8 cellular contexts compared by ENCODE assay signal in the genomic region with DNA sequence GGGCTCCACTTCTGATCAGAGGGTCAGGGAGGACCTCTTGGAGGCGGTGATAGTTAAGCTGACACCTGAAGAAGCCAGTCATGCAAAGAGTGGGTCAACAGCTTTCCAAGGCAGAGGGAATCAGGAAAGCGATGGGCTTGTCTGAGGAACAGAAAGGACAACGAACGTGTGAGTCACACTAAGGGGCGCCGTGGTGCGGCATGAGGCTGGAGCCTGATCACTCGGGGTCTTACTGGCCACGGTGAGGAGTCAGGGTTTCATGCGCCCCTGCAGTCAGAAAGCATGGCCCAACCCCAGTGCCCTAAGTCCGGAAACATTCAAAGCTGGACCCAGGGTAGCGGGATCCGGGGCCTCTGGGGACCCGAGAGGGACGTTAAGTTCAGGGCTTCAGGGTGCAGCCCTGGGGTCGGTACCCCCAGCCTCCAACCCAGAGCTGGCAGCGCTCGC. TPM values are rescaled to one million over a fixed set of nuclear protein-coding genes. Genes with fewer than 3 reads are reported as not detected.
DNase-seq lines count a peak whose midpoint lies in the region; ATAC-seq and TF ChIP-seq lines count a peak whose summit lies in the region.

No MANE protein-coding gene starts in this region.

- no peak for TF ChIP-seq RAD21 in liver (IDR thresholded peaks at IDR 0.05)

- H3K36me3 ChIP-seq in liver (ENCODE audit: control insufficient read depth in 4 of 4, insufficient read depth in 3 of 4, low read depth in 1 of 4, low read length in 3 of 4) = no peaks in the 10 kb centered on the region
- no peaks in the 10 kb centered on the region for H3K36me3 ChIP-seq in transverse colon

- H3K27me3 ChIP-seq in liver (ENCODE audit: control insufficient read depth in 4 of 4, insufficient read depth in 4 of 4, low read length in 3 of 4) (peaks cover 0 to 9% (median 2%) of the 10 kb centered on the region in 4 donors), transverse colon (peaks cover 60% of the 10 kb centered on the region)

- no peak for TF ChIP-seq CTCF in liver (IDR thresholded peaks at IDR 0.05; ENCODE audit: low read depth, low read length, missing input control)
- TF ChIP-seq CTCF in transverse colon (IDR thresholded peaks at IDR 0.05) = no peak

- peak; percentile 18 for DNase-seq in EH (ENCODE audit: low read depth)
- DNase-seq in HK-2 (ENCODE audit: unreplicated experiment) = peak; percentile 44
- peak; percentile 24 for DNase-seq in astrocyte of the hippocampus (ENCODE audit: low read depth, low spot score)
- DNase-seq in transverse colon = no peak
- no peak for DNase-seq in NCI-H2107 treated with DMSO at 0.1 percent for 48 hours (lab: John Stamatoyannopoulos, UW; ENCODE audit: unreplicated experiment)

- peak overlapping the region in 2 of 3 donors; percentile 14 to 38 for H3K4me3 ChIP-seq in liver (ENCODE audit: low read depth in 1 of 3, low read length in 3 of 3)
- H3K4me3 ChIP-seq in transverse colon = peak overlapping the region; percentile 9 to 55 (median 24)

- no peak for TF ChIP-seq EP300 in transverse colon (IDR thresholded peaks at IDR 0.05; ENCODE audit: low read depth)

- no peak for TF ChIP-seq POLR2A in transverse colon (IDR thresholded peaks at IDR 0.05)

- no peak overlapping the region for H3K9ac ChIP-seq in liver (ENCODE audit: low read depth in 1 of 2, low read length in 2 of 2)

- intact Hi-C loops in transverse colon (cut with DNase I; ENCODE audit: low total_unique reads) = no loop called here

- in situ Hi-C loops in transverse colon (cut with MboI; ENCODE audit: low pct_ligation_motif_present in 1 of 4, low pct_unique_long_range_greater_than_20kb in 1 of 4, low sequenced_read_pairs in 3 of 4) = no loop called here

- ATAC-seq in GM19035 (IDR thresholded peaks at IDR 0.05; ENCODE audit: unreplicated experiment) = no peak
- ATAC-seq in GM21447 (IDR thresholded peaks at IDR 0.05; ENCODE audit: unreplicated experiment) = no peak

- H3K4me1 ChIP-seq in liver (ENCODE audit: control insufficient read depth in 4 of 4, insufficient read depth in 4 of 4, low read length in 3 of 4) = peaks cover 0 to 8% (median 4%) of the 10 kb centered on the region in 4 donors
- peaks cover 0 to 13% (median 11%) of the 10 kb centered on the region in 4 donors for H3K4me1 ChIP-seq in transverse colon

- H3K9me3 ChIP-seq in liver (ENCODE audit: control insufficient read depth in 4 of 4, low read length in 3 of 4) (no peaks in the 10 kb centered on the region), transverse colon (no peaks in the 10 kb centered on the region)

- H3K27ac ChIP-seq in liver (ENCODE audit: low read depth in 1 of 2, low read length in 2 of 2) (no peak overlapping the region), transverse colon (no peak overlapping the region)

- WGBS in liver = 4% methylated on average over 18 of the region's 18 CpGs
- 7 to 8% methylated on average over 5 to 17 of the region's 18 CpGs for WGBS in transverse colon (ENCODE audit: low coverage in 1 of 2), 2 donors

TF ChIP-seq in liver, 16 proteins besides CTCF, POLR2A, EP300 and RAD21:
- TF ChIP-seq FOXA1 (IDR thresholded peaks at IDR 0.05) (no peak), GABPA (IDR thresholded peaks at IDR 0.05 in 1 of 2, conservative IDR thresholded peaks at IDR 0.05 in 1 of 2) (no peak), TAF1 (conservative IDR thresholded peaks at IDR 0.05) (no peak), FOXA2 (IDR thresholded peaks at IDR 0.05) (no peak), NR2F2 (IDR thresholded peaks at IDR 0.05) (no peak), SP1 (IDR thresholded peaks at IDR 0.05) (no peak)
- TF ChIP-seq, protein P1, sequence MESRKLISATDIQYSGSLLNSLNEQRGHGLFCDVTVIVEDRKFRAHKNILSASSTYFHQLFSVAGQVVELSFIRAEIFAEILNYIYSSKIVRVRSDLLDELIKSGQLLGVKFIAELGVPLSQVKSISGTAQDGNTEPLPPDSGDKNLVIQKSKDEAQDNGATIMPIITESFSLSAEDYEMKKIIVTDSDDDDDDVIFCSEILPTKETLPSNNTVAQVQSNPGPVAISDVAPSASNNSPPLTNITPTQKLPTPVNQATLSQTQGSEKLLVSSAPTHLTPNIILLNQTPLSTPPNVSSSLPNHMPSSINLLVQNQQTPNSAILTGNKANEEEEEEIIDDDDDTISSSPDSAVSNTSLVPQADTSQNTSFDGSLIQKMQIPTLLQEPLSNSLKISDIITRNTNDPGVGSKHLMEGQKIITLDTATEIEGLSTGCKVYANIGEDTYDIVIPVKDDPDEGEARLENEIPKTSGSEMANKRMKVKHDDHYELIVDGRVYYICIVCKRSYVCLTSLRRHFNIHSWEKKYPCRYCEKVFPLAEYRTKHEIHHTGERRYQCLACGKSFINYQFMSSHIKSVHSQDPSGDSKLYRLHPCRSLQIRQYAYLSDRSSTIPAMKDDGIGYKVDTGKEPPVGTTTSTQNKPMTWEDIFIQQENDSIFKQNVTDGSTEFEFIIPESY (IDR thresholded peaks at IDR 0.05) = no peak

RNA-seq across cellular contexts. Expression of a gene that starts 50.5 kb away (rescaled TPM):
- total RNA-seq in liver (not detected), transverse colon (not detected)
- not detected for polyA plus RNA-seq in liver

Comparison
In these comparisons a context has a peak if more than half of its experiments do, and no peak if none do; other contexts are left out.
1. DNase-seq: peak in EH (single experiment), HK-2 (single experiment) and astrocyte of the hippocampus (single experiment); none in transverse colon (single experiment) and NCI-H2107 treated with DMSO at 0.1 percent for 48 hours (single experiment).